Comparison of ENCODE assay signal across 8 cellular contexts in the genomic region with DNA sequence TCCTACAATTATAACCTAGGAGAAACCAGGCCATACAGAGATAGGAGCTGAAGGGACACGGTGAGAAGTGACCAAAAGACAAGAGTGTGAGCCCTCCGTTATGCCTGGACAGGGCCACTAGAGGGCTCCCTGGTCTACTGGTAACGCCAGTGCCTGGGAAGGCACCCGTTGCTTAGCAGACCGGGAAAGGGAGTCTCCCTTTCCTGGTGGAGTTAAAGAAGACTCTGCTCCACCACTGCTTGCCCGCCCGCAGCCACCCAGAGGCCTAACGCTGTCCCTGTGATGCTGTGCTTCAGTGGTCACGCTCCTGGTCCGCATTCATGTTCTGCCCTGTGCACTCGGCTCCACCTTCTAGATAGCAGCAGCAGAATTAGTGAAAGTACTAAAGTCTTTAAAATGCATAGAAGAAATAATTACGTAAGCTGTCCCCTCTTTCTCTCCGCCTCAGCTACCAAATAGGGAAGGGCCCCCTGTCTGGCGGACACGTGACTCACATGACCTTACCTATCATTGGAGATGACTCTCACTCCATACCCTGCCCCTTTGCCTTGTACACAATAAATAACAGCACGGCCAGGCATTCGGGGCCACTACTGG. TPM values are rescaled to one million over a fixed set of nuclear protein-coding genes. Genes with fewer than 3 reads are reported as not detected.
DNase-seq lines count a peak whose midpoint lies in the region; ATAC-seq lines count a peak whose summit lies in the region.

No MANE protein-coding gene starts in this region.

- H3K27me3 ChIP-seq in effector memory CD4-positive, alpha-beta T cell (replicated peaks; ENCODE audit: control insufficient read depth, insufficient read depth, low read length, poor library complexity, severe bottlenecking), result no peaks in the 10 kb centered on the region

- H3K9me3 Mint-ChIP-seq in activated CD4-positive, alpha-beta memory T cell treated with anti-CD3 and anti-CD28 coated beads for 36 hours, result no peaks in the 10 kb centered on the region
- H3K9me3 Mint-ChIP-seq in memory B cell, result no peaks in the 10 kb centered on the region

- H3K9me3 ChIP-seq in effector memory CD4-positive, alpha-beta T cell (ENCODE audit: control insufficient read depth, low read length), result no peaks in the 10 kb centered on the region

- POLR2A ChIA-PET in activated CD4-positive, alpha-beta memory T cell treated with anti-CD3 and anti-CD28 coated beads for 36 hours (lab: Charles Lee), result no interaction called here

- H3K4me3 ChIP-seq in effector memory CD4-positive, alpha-beta T cell (ENCODE audit: insufficient read depth, low read depth, low read length, poor library complexity, severe bottlenecking), result peak overlapping the region; percentile 49

- CTCF ChIA-PET in activated CD4-positive, alpha-beta memory T cell treated with anti-CD3 and anti-CD28 coated beads for 36 hours (lab: Charles Lee), result interaction anchor here (0.6 to 4.2 kb wide), 19 partner anchors 9 to 660 kb away, joined by 3 to 33 read pairs (median 4); a partner anchor contains a TSS

- H3K4me1 ChIP-seq in effector memory CD4-positive, alpha-beta T cell (ENCODE audit: control insufficient read depth, insufficient read depth, low read length, poor library complexity, severe bottlenecking), result peaks cover 4% of the 10 kb centered on the region

- no peaks in the 10 kb centered on the region for H3K27me3 Mint-ChIP-seq in activated CD4-positive, alpha-beta memory T cell treated with anti-CD3 and anti-CD28 coated beads for 36 hours
- no peaks in the 10 kb centered on the region for H3K27me3 Mint-ChIP-seq in memory B cell

- DNase-seq in Daoy (ENCODE audit: low read depth) (peak; percentile 79), HK-2 (ENCODE audit: unreplicated experiment) (peak; percentile 76), NCI-H774 (lab: John Stamatoyannopoulos, UW) (peak; percentile 72), memory B cell (ENCODE audit: low spot score in 2 of 2) (peak; percentile 45 to 69)
- peak; percentile 79 for DNase-seq in activated CD4-positive, alpha-beta memory T cell treated with anti-CD3 and anti-CD28 coated beads for 36 hours
- peak; percentile 23 to 42 (median 34) for DNase-seq in effector memory CD4-positive, alpha-beta T cell
- DNase-seq in stimulated activated CD8-positive, alpha-beta memory T cell treated with anti-CD3 and anti-CD28 coated beads, Interleukin-12 subunit alpha, Interleukin-12 subunit beta, amount 100 ng/mL, for 1 hour (ENCODE audit: low read depth), result peak; percentile 48

- H3K27ac Mint-ChIP-seq in activated CD4-positive, alpha-beta memory T cell treated with anti-CD3 and anti-CD28 coated beads for 36 hours, result no peak overlapping the region
- H3K27ac Mint-ChIP-seq in memory B cell, result no peak overlapping the region

- H3K4me1 Mint-ChIP-seq in activated CD4-positive, alpha-beta memory T cell treated with anti-CD3 and anti-CD28 coated beads for 36 hours (ENCODE audit: low read depth), result peaks cover 6% of the 10 kb centered on the region
- H3K4me1 Mint-ChIP-seq in memory B cell, result peaks cover 8% of the 10 kb centered on the region

- H3K36me3 ChIP-seq in effector memory CD4-positive, alpha-beta T cell (ENCODE audit: control insufficient read depth, insufficient read depth, low read length), result no peaks in the 10 kb centered on the region

- intact Hi-C loops in activated CD4-positive, alpha-beta memory T cell treated with anti-CD3 and anti-CD28 coated beads for 36 hours (cut with micrococcal nuclease), result loop anchor here (1.0 to 5.0 kb wide), 2 partner anchors 43 to 341 kb away; no protein-coding TSS in a partner anchor

- no peaks in the 10 kb centered on the region for H3K36me3 Mint-ChIP-seq in activated CD4-positive, alpha-beta memory T cell treated with anti-CD3 and anti-CD28 coated beads for 36 hours
- no peaks in the 10 kb centered on the region for H3K36me3 Mint-ChIP-seq in memory B cell

- H3K27ac ChIP-seq in effector memory CD4-positive, alpha-beta T cell (ENCODE audit: insufficient read depth, low read length, poor library complexity, severe bottlenecking), result no peak overlapping the region

- H3K4me3 Mint-ChIP-seq in activated CD4-positive, alpha-beta memory T cell treated with anti-CD3 and anti-CD28 coated beads for 36 hours, result peak overlapping the region; percentile 61
- peak overlapping the region; percentile 74 for H3K4me3 Mint-ChIP-seq in memory B cell

- ATAC-seq in memory B cell (ENCODE audit: low read depth) (peak; percentile 69), HG03175 (IDR thresholded peaks at IDR 0.05; ENCODE audit: unreplicated experiment) (no peak)

RNA-seq across cellular contexts. Expression of a gene that starts 32.5 kb away (rescaled TPM):
- total RNA-seq in Daoy (2014; rRNA removed; shearing (Covaris generic)), result 92.1 and 96.0 TPM in 2 replicates
- 10 to 100 TPM; 72.5 to 80.2 TPM for total RNA-seq in activated CD4-positive, alpha-beta memory T cell treated with anti-CD3 and anti-CD28 coated beads for 36 hours

RNA-seq across cellular contexts. Expression of a gene that starts 34.8 kb away (rescaled TPM):
- total RNA-seq in Daoy (2014; rRNA removed; shearing (Covaris generic)), result 0.09 TPM in 1 of 2 replicates, not detected in the other
- under 1 TPM; 0.19 to 0.21 TPM for total RNA-seq in activated CD4-positive, alpha-beta memory T cell treated with anti-CD3 and anti-CD28 coated beads for 36 hours
